Comparison of ENCODE assay signal across 12 cellular contexts in the genomic region with DNA sequence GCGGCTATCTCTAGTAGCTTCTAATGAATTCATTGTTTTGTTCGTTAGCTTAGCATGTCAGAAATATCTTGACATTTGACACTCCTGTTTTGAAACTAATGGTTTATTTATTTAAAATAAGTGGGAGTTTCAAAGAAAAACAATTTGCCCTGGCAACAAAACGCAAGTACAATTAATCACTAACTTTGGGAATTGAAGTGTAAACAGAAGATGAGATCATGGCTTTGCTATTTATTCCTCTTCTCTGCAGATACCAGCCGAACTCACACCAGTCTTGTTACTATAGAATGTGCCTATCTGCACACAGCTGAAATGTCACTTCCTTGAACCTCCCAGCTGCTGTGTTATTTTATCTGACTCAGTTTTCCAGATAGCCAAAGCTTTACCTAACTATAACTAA. TPM values are rescaled to one million over a fixed set of nuclear protein-coding genes. Genes with fewer than 3 reads are reported as not detected.
A peak's percentile ranks its signal among the peaks of the same experiment; 100 is the strongest.
DNase-seq lines count a peak whose midpoint lies in the region; TF ChIP-seq lines count a peak whose summit lies in the region.
"Had no signal": no experiment of that assay in that cellular context is flagged by ENCODE, and none has a peak within 500 bp of the region (broad histone marks: within the 10 kb centered on the region; RNA-seq: fewer than 3 reads in every experiment).

No MANE protein-coding gene starts in this region.

- in situ Hi-C loops in Caki2 (cut with HindIII; ENCODE audit: low pct_unique_long_range_greater_than_20kb, low sequenced_read_pairs), result no loop called here

- TF ChIP-seq EP300 in esophagus muscularis mucosa (IDR thresholded peaks at IDR 0.05) (no peak), stomach (IDR thresholded peaks at IDR 0.05) (no peak)

- H3K9me3 ChIP-seq in osteoblast (ENCODE audit: low read depth, low read length) (no peaks in the 10 kb centered on the region), esophagus muscularis mucosa (peaks cover 0 to 2% (median 1%) of the 10 kb centered on the region in 4 donors), stomach (peaks cover 0 to 6% (median under 1%) of the 10 kb centered on the region in 4 donors)
- H3K9me3 ChIP-seq: neutrophil had no signal

- TF ChIP-seq POLR2A in esophagus muscularis mucosa (IDR thresholded peaks at IDR 0.05; ENCODE audit: low read depth) (no peak), stomach (IDR thresholded peaks at IDR 0.05) (no peak)

- H3K27ac ChIP-seq in osteoblast (ENCODE audit: low read depth, low read length), result peak overlapping the region; percentile 45
- H3K27ac ChIP-seq in esophagus muscularis mucosa (replicated peaks in 1 of 4), result peak overlapping the region in 1 of 4 donors; percentile 11
- peak overlapping the region in 2 of 5 donors; percentile 27 to 29 for H3K27ac ChIP-seq in stomach
- H3K27ac ChIP-seq: neutrophil had no signal

- WGBS in esophagus muscularis mucosa, result 29% methylated on average over 4 of the region's 4 CpGs
- WGBS in stomach, 5 donors, result 15 to 32% (median 19%) methylated on average over 4 of the region's 4 CpGs

- no peaks in the 10 kb centered on the region for H4K20me1 ChIP-seq in osteoblast (ENCODE audit: insufficient read depth, low read length)

- no peak for TF ChIP-seq CTCF in fibroblast of pulmonary artery (IDR thresholded peaks at IDR 0.05; ENCODE audit: low read length, missing control alignments)
- TF ChIP-seq CTCF in osteoblast (IDR thresholded peaks at IDR 0.05; ENCODE audit: extremely low read depth, low read depth, low read length), result no peak
- TF ChIP-seq CTCF in esophagus muscularis mucosa (IDR thresholded peaks at IDR 0.05), result no peak
- TF ChIP-seq CTCF in stomach (IDR thresholded peaks at IDR 0.05), result no peak

- H3K36me3 ChIP-seq in osteoblast (ENCODE audit: insufficient read depth, low read length) (no peaks in the 10 kb centered on the region), esophagus muscularis mucosa (peaks cover 0 to 25% (median 0%) of the 10 kb centered on the region in 4 donors), stomach (no peaks in the 10 kb centered on the region)
- H3K36me3 ChIP-seq: neutrophil had no signal

- intact Hi-C loops in esophagus muscularis mucosa (cut with DNase I) (no loop called here), stomach (cut with DNase I; ENCODE audit: low total_unique reads) (no loop called here)

- H3K4me2 ChIP-seq in osteoblast (ENCODE audit: insufficient read depth, low read length), result peak overlapping the region; percentile 17

- H3K27me3 ChIP-seq in osteoblast (ENCODE audit: insufficient read depth, low read length) (no peaks in the 10 kb centered on the region), esophagus muscularis mucosa (no peaks in the 10 kb centered on the region), stomach (no peaks in the 10 kb centered on the region)
- H3K27me3 ChIP-seq: neutrophil had no signal

- H3K4me3 ChIP-seq in fibroblast of pulmonary artery (replicated peaks; ENCODE audit: low read depth, low read length), result no peak overlapping the region
- no peak overlapping the region for H3K4me3 ChIP-seq in osteoblast (ENCODE audit: insufficient read depth, low read length)
- no peak overlapping the region for H3K4me3 ChIP-seq in esophagus muscularis mucosa
- H3K4me3 ChIP-seq in stomach, result no peak overlapping the region

- DNase-seq in Caki2 (ENCODE audit: low read depth), result peak; percentile 85
- peak; percentile 9 for DNase-seq in NCI-H510A (lab: John Stamatoyannopoulos, UW)
- DNase-seq in fibroblast of pulmonary artery (ENCODE audit: low read depth), result peak; percentile 69
- peak; percentile 52 for DNase-seq in osteoblast (ENCODE audit: insufficient read length, low spot score, missing footprints)
- DNase-seq in DMS79 (lab: John Stamatoyannopoulos, UW), result no peak
- DNase-seq in esophagus muscularis mucosa (ENCODE audit: extremely low spot score), result no peak
- DNase-seq in stomach, result no peak
- no peak for DNase-seq in stimulated activated CD4-positive, alpha-beta T cell treated with anti-CD3 and anti-CD28 coated beads, Interleukin-4, amount 100 ng/mL, for 4 hours
- DNase-seq: NCI-H1694; stimulated activated CD8-positive, alpha-beta memory T cell treated with anti-CD3 and anti-CD28 coated beads, Interleukin-4, amount 100 ng/mL, for 48 hours; T-helper 1 cell had no signal

- H2AFZ ChIP-seq in osteoblast (ENCODE audit: low read length), result no peak overlapping the region

- H3K4me1 ChIP-seq in osteoblast (ENCODE audit: insufficient read depth, low read length), result peaks cover 22% of the 10 kb centered on the region
- H3K4me1 ChIP-seq in esophagus muscularis mucosa, result peaks cover 21 to 30% (median 29%) of the 10 kb centered on the region in 4 donors
- H3K4me1 ChIP-seq in stomach, result peaks cover 12 to 32% (median 24%) of the 10 kb centered on the region in 4 donors

- no peaks in the 10 kb centered on the region for H3K79me2 ChIP-seq in osteoblast (ENCODE audit: insufficient read depth, low read length)

RNA-seq across cellular contexts. Expression of gene MASP1, which starts 27.5 kb away (rescaled TPM):
- not detected in 2 replicates for total RNA-seq in Caki2 (2014; rRNA removed; shearing (Covaris generic); ENCODE audit: low replicate concordance)
- total RNA-seq in osteoblast (1.2 and 1.4 TPM in 2 replicates), esophagus muscularis mucosa (1 to 10 TPM in 2 of 4 donors, under 1 TPM in 2; 0.66 to 3.5 (median 2.1) TPM), stomach (1 to 10 TPM in 2 of 5 donors, under 1 TPM in 1, not detected in 2; 0.58 to 2.9 (median 1.6) TPM)
- under 1 TPM; 0.15 to 0.83 (median 0.31) TPM for polyA plus RNA-seq in stomach

Comparison
In these comparisons a context has a peak if more than half of its experiments do, and no peak if none do; other contexts are left out.
1. DNase-seq: peak in Caki2 (single experiment), NCI-H510A (single experiment), fibroblast of pulmonary artery (single experiment) and osteoblast (single experiment); none in DMS79 (single experiment), esophagus muscularis mucosa (single experiment), stomach (single experiment) and stimulated activated CD4-positive, alpha-beta T cell treated with anti-CD3 and anti-CD28 coated beads, Interleukin-4, amount 100 ng/mL, for 4 hours (0 of 2).